In the genomic region with DNA sequence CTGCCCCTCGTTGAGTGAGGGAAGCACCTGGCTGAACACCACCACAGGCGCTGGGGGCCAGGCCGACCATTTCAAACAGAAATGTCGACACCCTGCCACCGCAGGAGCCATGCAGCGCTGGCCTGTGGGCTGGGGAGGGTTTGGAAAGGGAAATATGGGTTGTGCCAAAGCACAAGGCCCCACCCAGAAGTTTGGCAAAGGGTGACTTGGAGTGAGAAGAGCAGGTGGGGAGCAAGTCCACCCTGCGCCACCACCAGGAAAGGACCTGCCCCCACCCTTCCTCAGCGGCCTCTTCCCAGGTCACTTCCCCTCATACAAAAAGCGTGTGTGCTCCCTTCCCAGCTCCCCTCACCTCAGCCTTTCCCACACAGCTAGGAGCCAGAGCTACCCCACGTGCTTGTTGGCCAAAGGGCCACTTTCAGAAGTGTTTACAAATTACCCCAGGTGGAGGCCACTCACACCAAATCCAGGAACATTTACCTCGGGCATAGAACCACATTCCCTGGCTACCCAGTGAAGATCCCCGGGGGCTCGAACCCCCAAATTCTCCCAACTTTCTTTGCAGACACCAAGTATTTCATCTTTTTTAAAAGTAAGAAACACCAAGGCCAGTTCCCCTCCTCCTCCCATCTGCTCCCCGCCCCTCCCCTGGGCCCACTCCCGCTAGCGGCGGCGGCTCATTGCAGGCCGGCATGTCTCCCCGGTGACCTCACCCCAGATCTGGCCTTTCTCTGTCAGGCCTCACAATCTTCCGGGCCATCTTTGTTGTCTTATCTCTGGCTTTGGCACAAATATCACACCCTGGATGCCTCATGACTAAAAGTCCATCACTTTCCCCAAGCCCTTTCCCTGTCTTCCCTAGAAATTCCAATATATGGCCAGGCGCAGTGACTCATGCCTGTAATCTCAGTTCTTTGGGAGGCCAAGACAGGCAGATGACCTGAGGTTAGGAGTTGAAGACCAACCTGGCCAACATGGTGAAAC, we compare ENCODE assay signal across 2 cellular contexts.
TF ChIP-seq lines count a peak whose summit lies in the region.

No MANE protein-coding gene starts in this region.

TF ChIP-seq in K562, 482 proteins besides CTCF, POLR2A, EP300 and RAD21 (continued from another document and continues in another):
- TF ChIP-seq, protein P1, sequence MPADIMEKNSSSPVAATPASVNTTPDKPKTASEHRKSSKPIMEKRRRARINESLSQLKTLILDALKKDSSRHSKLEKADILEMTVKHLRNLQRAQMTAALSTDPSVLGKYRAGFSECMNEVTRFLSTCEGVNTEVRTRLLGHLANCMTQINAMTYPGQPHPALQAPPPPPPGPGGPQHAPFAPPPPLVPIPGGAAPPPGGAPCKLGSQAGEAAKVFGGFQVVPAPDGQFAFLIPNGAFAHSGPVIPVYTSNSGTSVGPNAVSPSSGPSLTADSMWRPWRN (IDR thresholded peaks at IDR 0.05; ENCODE audit: low read depth), result 0 out of 2 replicates have a peak, but pooled peaks have one; percentile 23
- TF ChIP-seq TEAD1 (CRISPR knock-in tag; IDR thresholded peaks at IDR 0.05) (peak in 1 of 2 experiments; percentile 71; a peak in 2 of 4 replicates), SMARCC2 (IDR thresholded peaks at IDR 0.05; ENCODE audit: low read depth) (peak; percentile 71; the same call in 1 of the 2 replicates), HDAC2 (IDR thresholded peaks at IDR 0.05) (peak; percentile 72), ZNF77 (CRISPR knock-in tag; IDR thresholded peaks at IDR 0.05) (no peak), ZNF586 (CRISPR knock-in tag; conservative IDR thresholded peaks at IDR 0.05) (no peak), TEAD4 (IDR thresholded peaks at IDR 0.05; ENCODE audit: low read length) (peak; percentile 39; the same call in 1 of the 2 replicates), TEAD4 (CRISPR knock-in tag; IDR thresholded peaks at IDR 0.05; ENCODE audit: borderline replicate concordance) (no peak), DMBX1 (CRISPR knock-in tag; IDR thresholded peaks at IDR 0.05; ENCODE audit: borderline replicate concordance) (peak; percentile 66; the same call in 1 of the 2 replicates), RHOXF2B (CRISPR knock-in tag; conservative IDR thresholded peaks at IDR 0.05) (no peak), CTBP1 (IDR thresholded peaks at IDR 0.05; ENCODE audit: borderline replicate concordance) (peak; percentile 84), CBFA2T3 (IDR thresholded peaks at IDR 0.05) (peak; percentile 59; the same call in 1 of the 2 replicates)
- TF ChIP-seq, protein P2, sequence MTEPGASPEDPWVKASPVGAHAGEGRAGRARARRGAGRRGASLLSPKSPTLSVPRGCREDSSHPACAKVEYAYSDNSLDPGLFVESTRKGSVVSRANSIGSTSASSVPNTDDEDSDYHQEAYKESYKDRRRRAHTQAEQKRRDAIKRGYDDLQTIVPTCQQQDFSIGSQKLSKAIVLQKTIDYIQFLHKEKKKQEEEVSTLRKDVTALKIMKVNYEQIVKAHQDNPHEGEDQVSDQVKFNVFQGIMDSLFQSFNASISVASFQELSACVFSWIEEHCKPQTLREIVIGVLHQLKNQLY (CRISPR knock-in tag; conservative IDR thresholded peaks at IDR 0.05), result no peak
- TF ChIP-seq, protein P3, sequence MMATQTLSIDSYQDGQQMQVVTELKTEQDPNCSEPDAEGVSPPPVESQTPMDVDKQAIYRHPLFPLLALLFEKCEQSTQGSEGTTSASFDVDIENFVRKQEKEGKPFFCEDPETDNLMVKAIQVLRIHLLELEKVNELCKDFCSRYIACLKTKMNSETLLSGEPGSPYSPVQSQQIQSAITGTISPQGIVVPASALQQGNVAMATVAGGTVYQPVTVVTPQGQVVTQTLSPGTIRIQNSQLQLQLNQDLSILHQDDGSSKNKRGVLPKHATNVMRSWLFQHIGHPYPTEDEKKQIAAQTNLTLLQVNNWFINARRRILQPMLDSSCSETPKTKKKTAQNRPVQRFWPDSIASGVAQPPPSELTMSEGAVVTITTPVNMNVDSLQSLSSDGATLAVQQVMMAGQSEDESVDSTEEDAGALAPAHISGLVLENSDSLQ (IDR thresholded peaks at IDR 0.05), result peak; percentile 24; the same call in 1 of the 2 replicates
- TF ChIP-seq, protein P4, sequence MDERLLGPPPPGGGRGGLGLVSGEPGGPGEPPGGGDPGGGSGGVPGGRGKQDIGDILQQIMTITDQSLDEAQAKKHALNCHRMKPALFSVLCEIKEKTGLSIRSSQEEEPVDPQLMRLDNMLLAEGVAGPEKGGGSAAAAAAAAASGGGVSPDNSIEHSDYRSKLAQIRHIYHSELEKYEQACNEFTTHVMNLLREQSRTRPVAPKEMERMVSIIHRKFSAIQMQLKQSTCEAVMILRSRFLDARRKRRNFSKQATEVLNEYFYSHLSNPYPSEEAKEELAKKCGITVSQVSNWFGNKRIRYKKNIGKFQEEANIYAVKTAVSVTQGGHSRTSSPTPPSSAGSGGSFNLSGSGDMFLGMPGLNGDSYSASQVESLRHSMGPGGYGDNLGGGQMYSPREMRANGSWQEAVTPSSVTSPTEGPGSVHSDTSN (CRISPR knock-in tag; IDR thresholded peaks at IDR 0.05; ENCODE audit: low read depth), result no peak
- TF ChIP-seq, protein P4 (tag; conservative IDR thresholded peaks at IDR 0.05; ENCODE audit: low read depth), result no peak
- TF ChIP-seq, protein P5, sequence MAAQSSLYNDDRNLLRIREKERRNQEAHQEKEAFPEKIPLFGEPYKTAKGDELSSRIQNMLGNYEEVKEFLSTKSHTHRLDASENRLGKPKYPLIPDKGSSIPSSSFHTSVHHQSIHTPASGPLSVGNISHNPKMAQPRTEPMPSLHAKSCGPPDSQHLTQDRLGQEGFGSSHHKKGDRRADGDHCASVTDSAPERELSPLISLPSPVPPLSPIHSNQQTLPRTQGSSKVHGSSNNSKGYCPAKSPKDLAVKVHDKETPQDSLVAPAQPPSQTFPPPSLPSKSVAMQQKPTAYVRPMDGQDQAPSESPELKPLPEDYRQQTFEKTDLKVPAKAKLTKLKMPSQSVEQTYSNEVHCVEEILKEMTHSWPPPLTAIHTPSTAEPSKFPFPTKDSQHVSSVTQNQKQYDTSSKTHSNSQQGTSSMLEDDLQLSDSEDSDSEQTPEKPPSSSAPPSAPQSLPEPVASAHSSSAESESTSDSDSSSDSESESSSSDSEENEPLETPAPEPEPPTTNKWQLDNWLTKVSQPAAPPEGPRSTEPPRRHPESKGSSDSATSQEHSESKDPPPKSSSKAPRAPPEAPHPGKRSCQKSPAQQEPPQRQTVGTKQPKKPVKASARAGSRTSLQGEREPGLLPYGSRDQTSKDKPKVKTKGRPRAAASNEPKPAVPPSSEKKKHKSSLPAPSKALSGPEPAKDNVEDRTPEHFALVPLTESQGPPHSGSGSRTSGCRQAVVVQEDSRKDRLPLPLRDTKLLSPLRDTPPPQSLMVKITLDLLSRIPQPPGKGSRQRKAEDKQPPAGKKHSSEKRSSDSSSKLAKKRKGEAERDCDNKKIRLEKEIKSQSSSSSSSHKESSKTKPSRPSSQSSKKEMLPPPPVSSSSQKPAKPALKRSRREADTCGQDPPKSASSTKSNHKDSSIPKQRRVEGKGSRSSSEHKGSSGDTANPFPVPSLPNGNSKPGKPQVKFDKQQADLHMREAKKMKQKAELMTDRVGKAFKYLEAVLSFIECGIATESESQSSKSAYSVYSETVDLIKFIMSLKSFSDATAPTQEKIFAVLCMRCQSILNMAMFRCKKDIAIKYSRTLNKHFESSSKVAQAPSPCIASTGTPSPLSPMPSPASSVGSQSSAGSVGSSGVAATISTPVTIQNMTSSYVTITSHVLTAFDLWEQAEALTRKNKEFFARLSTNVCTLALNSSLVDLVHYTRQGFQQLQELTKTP (IDR thresholded peaks at IDR 0.05; ENCODE audit: low read depth in 1 of 2, partially characterized antibody in 2 of 2), result peak; percentile 24 to 34

TF ChIP-seq in HepG2, 621 proteins besides CTCF, POLR2A, EP300 and RAD21 (continued from another document and continues in another):
- TF ChIP-seq ZNF761 (CRISPR knock-in tag; conservative IDR thresholded peaks at IDR 0.05) (no peak), ZNF567 (CRISPR knock-in tag; IDR thresholded peaks at IDR 0.05; ENCODE audit: borderline replicate concordance) (no peak), ZNF816 (CRISPR knock-in tag; IDR thresholded peaks at IDR 0.05; ENCODE audit: borderline replicate concordance) (no peak), GFI1 (CRISPR knock-in tag; IDR thresholded peaks at IDR 0.05; ENCODE audit: borderline replicate concordance) (0 out of 2 replicates have a peak, but pooled peaks have one; percentile 34), ZSCAN25 (CRISPR knock-in tag; IDR thresholded peaks at IDR 0.05) (no peak), ZNF891 (CRISPR knock-in tag; IDR thresholded peaks at IDR 0.05) (0 out of 2 replicates have a peak, but pooled peaks have one; percentile 46), ZNF83 (CRISPR knock-in tag; IDR thresholded peaks at IDR 0.05; ENCODE audit: borderline replicate concordance) (no peak; the same call in 1 of the 2 replicates), CCDC6 (CRISPR knock-in tag; IDR thresholded peaks at IDR 0.05) (no peak), EZH2 (conservative IDR thresholded peaks at IDR 0.05; ENCODE audit: low read depth, low read length) (no peak), MAZ (IDR thresholded peaks at IDR 0.05; ENCODE audit: borderline replicate concordance, low read depth, low read length) (no peak), MAZ (CRISPR knock-in tag; IDR thresholded peaks at IDR 0.05; ENCODE audit: low read depth) (0 out of 2 replicates have a peak, but pooled peaks have one; percentile 32), TMF1 (CRISPR knock-in tag; IDR thresholded peaks at IDR 0.05; ENCODE audit: low read depth) (no peak), CBFB (CRISPR knock-in tag; IDR thresholded peaks at IDR 0.05) (no peak), PTBP1 (IDR thresholded peaks at IDR 0.05; ENCODE audit: low read depth, low read length, poor library complexity, severe bottlenecking) (no peak)
- TF ChIP-seq, protein P6, sequence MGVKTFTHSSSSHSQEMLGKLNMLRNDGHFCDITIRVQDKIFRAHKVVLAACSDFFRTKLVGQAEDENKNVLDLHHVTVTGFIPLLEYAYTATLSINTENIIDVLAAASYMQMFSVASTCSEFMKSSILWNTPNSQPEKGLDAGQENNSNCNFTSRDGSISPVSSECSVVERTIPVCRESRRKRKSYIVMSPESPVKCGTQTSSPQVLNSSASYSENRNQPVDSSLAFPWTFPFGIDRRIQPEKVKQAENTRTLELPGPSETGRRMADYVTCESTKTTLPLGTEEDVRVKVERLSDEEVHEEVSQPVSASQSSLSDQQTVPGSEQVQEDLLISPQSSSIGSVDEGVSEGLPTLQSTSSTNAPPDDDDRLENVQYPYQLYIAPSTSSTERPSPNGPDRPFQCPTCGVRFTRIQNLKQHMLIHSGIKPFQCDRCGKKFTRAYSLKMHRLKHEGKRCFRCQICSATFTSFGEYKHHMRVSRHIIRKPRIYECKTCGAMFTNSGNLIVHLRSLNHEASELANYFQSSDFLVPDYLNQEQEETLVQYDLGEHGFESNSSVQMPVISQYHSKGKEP (CRISPR knock-in tag; IDR thresholded peaks at IDR 0.05), result no peak
- TF ChIP-seq, protein P7, sequence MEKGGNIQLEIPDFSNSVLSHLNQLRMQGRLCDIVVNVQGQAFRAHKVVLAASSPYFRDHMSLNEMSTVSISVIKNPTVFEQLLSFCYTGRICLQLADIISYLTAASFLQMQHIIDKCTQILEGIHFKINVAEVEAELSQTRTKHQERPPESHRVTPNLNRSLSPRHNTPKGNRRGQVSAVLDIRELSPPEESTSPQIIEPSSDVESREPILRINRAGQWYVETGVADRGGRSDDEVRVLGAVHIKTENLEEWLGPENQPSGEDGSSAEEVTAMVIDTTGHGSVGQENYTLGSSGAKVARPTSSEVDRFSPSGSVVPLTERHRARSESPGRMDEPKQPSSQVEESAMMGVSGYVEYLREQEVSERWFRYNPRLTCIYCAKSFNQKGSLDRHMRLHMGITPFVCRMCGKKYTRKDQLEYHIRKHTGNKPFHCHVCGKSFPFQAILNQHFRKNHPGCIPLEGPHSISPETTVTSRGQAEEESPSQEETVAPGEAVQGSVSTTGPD (CRISPR knock-in tag; IDR thresholded peaks at IDR 0.05), result no peak
- TF ChIP-seq, protein P8, sequence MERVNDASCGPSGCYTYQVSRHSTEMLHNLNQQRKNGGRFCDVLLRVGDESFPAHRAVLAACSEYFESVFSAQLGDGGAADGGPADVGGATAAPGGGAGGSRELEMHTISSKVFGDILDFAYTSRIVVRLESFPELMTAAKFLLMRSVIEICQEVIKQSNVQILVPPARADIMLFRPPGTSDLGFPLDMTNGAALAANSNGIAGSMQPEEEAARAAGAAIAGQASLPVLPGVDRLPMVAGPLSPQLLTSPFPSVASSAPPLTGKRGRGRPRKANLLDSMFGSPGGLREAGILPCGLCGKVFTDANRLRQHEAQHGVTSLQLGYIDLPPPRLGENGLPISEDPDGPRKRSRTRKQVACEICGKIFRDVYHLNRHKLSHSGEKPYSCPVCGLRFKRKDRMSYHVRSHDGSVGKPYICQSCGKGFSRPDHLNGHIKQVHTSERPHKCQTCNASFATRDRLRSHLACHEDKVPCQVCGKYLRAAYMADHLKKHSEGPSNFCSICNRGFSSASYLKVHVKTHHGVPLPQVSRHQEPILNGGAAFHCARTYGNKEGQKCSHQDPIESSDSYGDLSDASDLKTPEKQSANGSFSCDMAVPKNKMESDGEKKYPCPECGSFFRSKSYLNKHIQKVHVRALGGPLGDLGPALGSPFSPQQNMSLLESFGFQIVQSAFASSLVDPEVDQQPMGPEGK (CRISPR knock-in tag; IDR thresholded peaks at IDR 0.05), result 0 out of 2 replicates have a peak, but pooled peaks have one; percentile 33
- TF ChIP-seq, protein P9, sequence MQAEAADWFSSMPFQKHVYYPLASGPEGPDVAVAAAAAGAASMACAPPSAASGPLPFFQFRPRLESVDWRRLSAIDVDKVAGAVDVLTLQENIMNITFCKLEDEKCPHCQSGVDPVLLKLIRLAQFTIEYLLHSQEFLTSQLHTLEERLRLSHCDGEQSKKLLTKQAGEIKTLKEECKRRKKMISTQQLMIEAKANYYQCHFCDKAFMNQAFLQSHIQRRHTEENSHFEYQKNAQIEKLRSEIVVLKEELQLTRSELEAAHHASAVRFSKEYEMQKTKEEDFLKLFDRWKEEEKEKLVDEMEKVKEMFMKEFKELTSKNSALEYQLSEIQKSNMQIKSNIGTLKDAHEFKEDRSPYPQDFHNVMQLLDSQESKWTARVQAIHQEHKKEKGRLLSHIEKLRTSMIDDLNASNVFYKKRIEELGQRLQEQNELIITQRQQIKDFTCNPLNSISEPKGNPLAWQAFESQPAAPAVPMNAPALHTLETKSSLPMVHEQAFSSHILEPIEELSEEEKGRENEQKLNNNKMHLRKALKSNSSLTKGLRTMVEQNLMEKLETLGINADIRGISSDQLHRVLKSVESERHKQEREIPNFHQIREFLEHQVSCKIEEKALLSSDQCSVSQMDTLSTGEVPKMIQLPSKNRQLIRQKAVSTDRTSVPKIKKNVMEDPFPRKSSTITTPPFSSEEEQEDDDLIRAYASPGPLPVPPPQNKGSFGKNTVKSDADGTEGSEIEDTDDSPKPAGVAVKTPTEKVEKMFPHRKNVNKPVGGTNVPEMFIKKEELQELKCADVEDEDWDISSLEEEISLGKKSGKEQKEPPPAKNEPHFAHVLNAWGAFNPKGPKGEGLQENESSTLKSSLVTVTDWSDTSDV (CRISPR knock-in tag; IDR thresholded peaks at IDR 0.05), result no peak
